In the genomic region with DNA sequence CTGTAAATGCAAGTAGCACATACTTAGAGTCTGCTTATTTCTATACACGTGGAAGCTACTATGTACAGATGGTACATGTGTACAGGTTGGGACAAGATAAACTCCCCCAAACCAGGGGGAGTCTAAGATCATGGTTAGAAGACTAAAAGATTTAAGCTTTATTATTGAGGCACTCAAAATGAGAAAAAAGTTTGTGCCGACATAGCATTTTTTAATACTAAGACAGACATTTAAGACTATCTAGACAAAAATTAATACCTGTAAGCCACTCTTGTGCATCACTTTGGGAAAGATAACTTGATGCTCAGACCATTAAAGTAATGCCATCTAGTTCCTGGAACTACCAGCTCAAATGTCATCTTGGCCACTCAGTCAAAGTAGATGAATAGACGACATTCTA, we compare ENCODE assay signal across 3 cellular contexts.
TF ChIP-seq lines count a peak whose summit lies in the region.

No MANE protein-coding gene starts in this region.

TF ChIP-seq in HepG2, 621 proteins besides CTCF, POLR2A, EP300 and RAD21:
- TF ChIP-seq REPIN1 (CRISPR knock-in tag; IDR thresholded peaks at IDR 0.05; ENCODE audit: borderline replicate concordance, low read depth) (no peak), MAFK (conservative IDR thresholded peaks at IDR 0.05 in 1 of 2, IDR thresholded peaks at IDR 0.05 in 1 of 2; ENCODE audit: low read length in 2 of 2) (peak; percentile 87 to 96), MAFF (IDR thresholded peaks at IDR 0.05; ENCODE audit: low read depth, low read length) (peak; percentile 93)

TF ChIP-seq in IMR-90, 13 proteins besides CTCF, POLR2A, EP300 and RAD21:
- TF ChIP-seq MAFK (IDR thresholded peaks at IDR 0.05; ENCODE audit: low read depth, low read length) (peak; percentile 96), MXI1 (IDR thresholded peaks at IDR 0.05; ENCODE audit: borderline replicate concordance, low read depth, low read length) (no peak), CEBPB (IDR thresholded peaks at IDR 0.05; ENCODE audit: low read depth, low read length) (no peak), SMC3 (IDR thresholded peaks at IDR 0.05; ENCODE audit: low read depth, low read length) (no peak), NFE2L2 (IDR thresholded peaks at IDR 0.05; ENCODE audit: low read depth, low read length) (no peak), CHD1 (IDR thresholded peaks at IDR 0.05; ENCODE audit: low read depth, low read length) (no peak)
- TF ChIP-seq, protein P1, sequence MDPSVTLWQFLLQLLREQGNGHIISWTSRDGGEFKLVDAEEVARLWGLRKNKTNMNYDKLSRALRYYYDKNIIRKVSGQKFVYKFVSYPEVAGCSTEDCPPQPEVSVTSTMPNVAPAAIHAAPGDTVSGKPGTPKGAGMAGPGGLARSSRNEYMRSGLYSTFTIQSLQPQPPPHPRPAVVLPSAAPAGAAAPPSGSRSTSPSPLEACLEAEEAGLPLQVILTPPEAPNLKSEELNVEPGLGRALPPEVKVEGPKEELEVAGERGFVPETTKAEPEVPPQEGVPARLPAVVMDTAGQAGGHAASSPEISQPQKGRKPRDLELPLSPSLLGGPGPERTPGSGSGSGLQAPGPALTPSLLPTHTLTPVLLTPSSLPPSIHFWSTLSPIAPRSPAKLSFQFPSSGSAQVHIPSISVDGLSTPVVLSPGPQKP (IDR thresholded peaks at IDR 0.05; ENCODE audit: borderline replicate concordance, low read depth, low read length): no peak

TF ChIP-seq in H1, 55 proteins besides CTCF, POLR2A, EP300 and RAD21:
- TF ChIP-seq HDAC2 (IDR thresholded peaks at IDR 0.05; ENCODE audit: borderline replicate concordance in 1 of 2, low read depth in 2 of 2, low read length in 2 of 2): no peak
- TF ChIP-seq MAFK (IDR thresholded peaks at IDR 0.05; ENCODE audit: low read depth, low read length): peak; percentile 70; the same call in 1 of the 2 replicates
